In genomic region chr9:110254500-110254899, GRCh38 we compare ENCODE assay signal across 8 cellular contexts. TPM values are rescaled to one million over a fixed set of nuclear protein-coding genes. Genes with fewer than 3 reads are reported as not detected.
DNase-seq lines count a peak whose midpoint lies in the region; TF ChIP-seq lines count a peak whose summit lies in the region.

No MANE protein-coding gene starts in this region.

- peaks cover 11% of the 10 kb centered on the region for H3K36me3 Mint-ChIP-seq in nephron (ENCODE audit: low read depth)

- no peaks in the 10 kb centered on the region for H3K27me3 ChIP-seq in BJ (ENCODE audit: control insufficient read depth, insufficient read depth, low read length)
- H3K27me3 ChIP-seq in Loucy (ENCODE audit: insufficient read depth, low read length, poor library complexity, severe bottlenecking), result peaks cover 4% of the 10 kb centered on the region
- peaks cover 8% of the 10 kb centered on the region for H3K27me3 ChIP-seq in ectodermal cell (ENCODE audit: control insufficient read depth, insufficient read depth, low read length, poor library complexity, severe bottlenecking)

- DNase-seq in BJ (ENCODE audit: low read depth), result no peak
- no peak for DNase-seq in DMS153 treated with DMSO at 0.1 percent for 48 hours (lab: John Stamatoyannopoulos, UW; ENCODE audit: unreplicated experiment)
- DNase-seq in inferior parietal cortex (ENCODE audit: extremely low spot score), result no peak
- DNase-seq in NK-92 (lab: John Stamatoyannopoulos, UW; ENCODE audit: unreplicated experiment), result no peak
- no peak for DNase-seq in SIG-M5 treated with dmso at 0.1 percent for 504 hours (lab: John Stamatoyannopoulos, UW; ENCODE audit: unreplicated experiment)

- peak overlapping the region; percentile 92 to 99 (median 93) for H3K4me3 Mint-ChIP-seq in nephron

- peak overlapping the region; percentile 85 for H3K9ac ChIP-seq in Loucy (ENCODE audit: low read depth, low read length, poor library complexity, severe bottlenecking)

- H4K20me1 ChIP-seq in Loucy (ENCODE audit: insufficient read depth, low read length, poor library complexity, severe bottlenecking), result peaks cover 65% of the 10 kb centered on the region

- POLR2A ChIA-PET in BJ (lab: Charles Lee), result no interaction called here

- H3K27me3 Mint-ChIP-seq in nephron (ENCODE audit: low read depth), result no peaks in the 10 kb centered on the region

- H3K4me2 ChIP-seq in Loucy (ENCODE audit: low read depth, low read length, poor library complexity, severe bottlenecking), result peak overlapping the region; percentile 96

- H3K9me3 ChIP-seq in Loucy (ENCODE audit: insufficient read depth, low read depth, low read length), result no peaks in the 10 kb centered on the region
- no peaks in the 10 kb centered on the region for H3K9me3 ChIP-seq in ectodermal cell (ENCODE audit: control insufficient read depth, low read length)

- no peak overlapping the region for H2AFZ ChIP-seq in Loucy (ENCODE audit: low read length)

- no peaks in the 10 kb centered on the region for H3F3A ChIP-seq in Loucy (ENCODE audit: low read depth)

- H3K4me3 ChIP-seq in BJ (ENCODE audit: low read depth, low read length), result peak overlapping the region; percentile 90
- H3K4me3 ChIP-seq in Loucy (ENCODE audit: low read length, poor library complexity, severe bottlenecking), result peak overlapping the region; percentile 83
- H3K4me3 ChIP-seq in ectodermal cell (ENCODE audit: insufficient read depth, low read depth, low read length), result peak overlapping the region; percentile 79

- H3K79me2 ChIP-seq in Loucy (ENCODE audit: insufficient read depth, low read length), result peaks cover 68% of the 10 kb centered on the region

- H3K27ac ChIP-seq in ectodermal cell (ENCODE audit: insufficient read depth, low read depth, low read length, poor library complexity, severe bottlenecking), result no peak overlapping the region

- 83 to 86% methylated on average over 1 to 2 of the region's 2 CpGs for WGBS in ectodermal cell, 2 experiments

- H3K4me1 Mint-ChIP-seq in nephron, result peaks cover 19% of the 10 kb centered on the region

- H3K4me1 ChIP-seq in Loucy (ENCODE audit: insufficient read depth, low read length, poor library complexity, severe bottlenecking) (peaks cover 62% of the 10 kb centered on the region), ectodermal cell (ENCODE audit: control insufficient read depth, insufficient read depth, low read length) (peaks cover 7% of the 10 kb centered on the region)

- H3K27ac Mint-ChIP-seq in nephron, result peak overlapping the region; percentile 70 to 92 (median 75)

- H3K36me3 ChIP-seq in BJ (ENCODE audit: control insufficient read depth, insufficient read depth, low read length), result peaks cover 3% of the 10 kb centered on the region
- peaks cover 12% of the 10 kb centered on the region; the same call in 1 of the 2 replicates for H3K36me3 ChIP-seq in Loucy (ENCODE audit: insufficient read depth, low read length)
- H3K36me3 ChIP-seq in ectodermal cell (ENCODE audit: control insufficient read depth, insufficient read depth, low read length), result peaks cover 3% of the 10 kb centered on the region

- H3K9me3 Mint-ChIP-seq in nephron, result no peaks in the 10 kb centered on the region

- TF ChIP-seq CTCF in BJ (IDR thresholded peaks at IDR 0.05; ENCODE audit: insufficient read depth, low read depth, low read length), result no peak
- no peak for TF ChIP-seq CTCF in Loucy (conservative IDR thresholded peaks at IDR 0.05; ENCODE audit: low read length)
- no peak for TF ChIP-seq CTCF in nephron (IDR thresholded peaks at IDR 0.05; ENCODE audit: unreplicated experiment in 3 of 3)

- no peaks in the 10 kb centered on the region for H3K9me2 ChIP-seq in Loucy (replicated peaks; ENCODE audit: low read depth, low read length)

- CTCF ChIA-PET in BJ (lab: Yijun Ruan, JAX), result no interaction called here

RNA-seq across cellular contexts. Expression of gene TXN, which starts 1.8 kb away (rescaled TPM):
- 290 and 475 TPM in 2 replicates for polyA plus RNA-seq in BJ (2011; rRNA removed)
- 41.1 and 59.6 TPM in 2 replicates for polyA minus RNA-seq in BJ (2011; rRNA and poly(A)+ RNA removed)
- polyA plus RNA-seq in ectodermal cell (2013, experiment 1 of 4), result 181 TPM
- polyA plus RNA-seq in ectodermal cell (2013, experiment 2 of 4), result 168 TPM
- 165 TPM for polyA plus RNA-seq in ectodermal cell (2013, experiment 3 of 4)
- 172 TPM for polyA plus RNA-seq in ectodermal cell (2013, experiment 4 of 4)

RNA-seq across cellular contexts. Expression of gene C9orf152, which starts 46.5 kb away (rescaled TPM):
- polyA plus RNA-seq in BJ (2011; rRNA removed), result not detected in 2 replicates
- not detected in 2 replicates for polyA minus RNA-seq in BJ (2011; rRNA and poly(A)+ RNA removed)
- polyA plus RNA-seq in ectodermal cell (2013, experiment 1 of 4), result not detected
- not detected for polyA plus RNA-seq in ectodermal cell (2013, experiment 2 of 4)
- polyA plus RNA-seq in ectodermal cell (2013, experiment 3 of 4), result not detected
- not detected for polyA plus RNA-seq in ectodermal cell (2013, experiment 4 of 4)
